Comparison of ENCODE assay signal across 8 cellular contexts in the genomic region with DNA sequence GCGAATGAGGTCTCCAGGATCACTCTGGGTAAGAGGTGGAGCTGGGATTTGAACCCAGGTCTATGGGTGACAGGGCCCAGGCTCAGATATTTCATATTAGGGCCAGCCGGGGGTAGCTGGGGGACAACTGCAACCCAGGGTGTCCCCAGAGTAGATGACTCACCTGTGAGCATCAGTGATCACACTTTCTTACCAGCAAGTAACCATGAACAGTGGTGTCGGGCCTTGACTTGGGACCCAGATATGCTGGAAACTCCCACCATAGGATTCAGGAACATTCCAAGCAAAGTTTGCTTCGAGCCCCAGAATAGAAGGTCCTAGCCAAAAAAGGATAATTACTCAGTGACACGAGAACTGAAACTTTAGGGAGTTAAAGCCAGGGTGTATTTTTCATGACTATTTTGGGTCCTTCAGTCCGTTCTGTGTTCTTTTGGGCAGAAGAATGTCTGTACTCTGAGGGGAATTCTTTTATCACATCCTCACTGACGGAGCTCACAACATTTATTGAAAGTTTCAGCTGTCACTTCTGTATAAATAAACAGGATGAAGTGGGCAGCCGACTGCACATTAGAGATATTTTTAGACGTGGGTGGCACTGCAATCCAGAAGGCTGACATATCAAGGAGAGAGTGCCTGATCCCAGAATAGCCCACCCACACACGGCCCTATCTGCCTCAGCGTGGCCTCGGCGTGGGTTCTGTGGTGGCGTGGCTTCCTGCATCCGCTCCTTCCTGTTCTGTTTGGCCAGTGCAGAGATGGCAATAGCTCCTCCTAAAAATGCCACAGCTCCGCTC. TPM values are rescaled to one million over a fixed set of nuclear protein-coding genes. Genes with fewer than 3 reads are reported as not detected.
DNase-seq lines count a peak whose midpoint lies in the region; ATAC-seq, FAIRE-seq and TF ChIP-seq lines count a peak whose summit lies in the region.

No MANE protein-coding gene starts in this region.

- no peak overlapping the region for H3K4me3 ChIP-seq in fibroblast of villous mesenchyme (ENCODE audit: low read depth, low read length)
- no peak overlapping the region for H3K4me3 ChIP-seq in skeletal muscle cell (ENCODE audit: low read depth, low read length)

- DNase-seq in GM12892 (ENCODE audit: insufficient read length) (no peak), SW480 (ENCODE audit: low spot score) (peak; percentile 42), fibroblast of villous mesenchyme (ENCODE audit: low read depth) (peak; percentile 55), skeletal muscle cell (ENCODE audit: low read depth) (peak; percentile 81), NCI-H1694 (lab: John Stamatoyannopoulos, UW) (no peak), NCI-H1417 (lab: John Stamatoyannopoulos, UW) (no peak), COR-L47 (lab: John Stamatoyannopoulos, UW) (no peak)

- peak; percentile 56 for FAIRE-seq in GM12892 (lab: Jason Lieb, UNC)

- TF ChIP-seq POLR2A in GM12892 (IDR thresholded peaks at IDR 0.05; ENCODE audit: low read depth, low read length) = no peak

- TF ChIP-seq CTCF in fibroblast of villous mesenchyme (IDR thresholded peaks at IDR 0.05; ENCODE audit: insufficient read depth, low read depth, low read length) = no peak

- ATAC-seq in HG03097 (IDR thresholded peaks at IDR 0.05; ENCODE audit: low FRiP score, unreplicated experiment) = no peak

RNA-seq across cellular contexts. Expression of a gene that starts 45.6 kb away (rescaled TPM):
- polyA plus RNA-seq in GM12892 (2012; ENCODE audit: missing spikeins) = not detected
- total RNA-seq in fibroblast of villous mesenchyme = 28.0 and 35.0 TPM in 2 replicates

Comparison
In these comparisons a context has a peak if more than half of its experiments do, and no peak if none do; other contexts are left out.
1. DNase-seq: peak in SW480 (single experiment), fibroblast of villous mesenchyme (single experiment) and skeletal muscle cell (single experiment); none in GM12892 (single experiment), NCI-H1694 (single experiment), NCI-H1417 (0 of 3) and COR-L47 (single experiment).